Comparison of ENCODE assay signal across 15 cellular contexts in the genomic region with DNA sequence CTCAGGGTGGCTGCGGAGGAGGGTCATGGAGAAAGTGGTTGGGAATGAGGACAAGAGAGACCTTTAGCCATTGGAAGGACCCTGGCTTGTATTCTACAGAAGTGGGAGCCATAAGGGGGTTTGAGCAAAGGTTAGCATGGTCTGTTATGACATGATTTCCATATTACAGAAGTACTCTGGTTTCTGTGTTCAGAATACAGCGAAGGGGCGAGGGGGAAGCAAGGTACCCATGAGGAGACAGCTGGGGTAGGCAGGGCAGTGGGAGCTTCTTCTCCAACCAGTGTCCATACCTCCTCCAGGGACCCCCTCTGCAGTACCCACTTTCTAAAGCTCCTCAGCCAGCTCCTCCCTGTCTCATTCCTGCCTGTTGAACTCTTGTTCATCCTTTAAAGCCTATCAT. TPM values are rescaled to one million over a fixed set of nuclear protein-coding genes. Genes with fewer than 3 reads are reported as not detected.
DNase-seq lines count a peak whose midpoint lies in the region; ATAC-seq and TF ChIP-seq lines count a peak whose summit lies in the region.
"Had no signal": no experiment of that assay in that cellular context is flagged by ENCODE, and none has a peak within 500 bp of the region (broad histone marks: within the 10 kb centered on the region; RNA-seq: fewer than 3 reads in every experiment).

No MANE protein-coding gene starts in this region.

- no peak for ATAC-seq in activated naive CD4-positive, alpha-beta T cell treated with anti-CD3 and anti-CD28 coated beads, Interleukin-2, amount 50 U/mL, for 72 hours
- ATAC-seq in natural killer cell, result no peak
- no peak for ATAC-seq in HG02970 (IDR thresholded peaks at IDR 0.05; ENCODE audit: low FRiP score, unreplicated experiment)
- ATAC-seq in HG02884 (IDR thresholded peaks at IDR 0.05; ENCODE audit: unreplicated experiment), result no peak
- ATAC-seq: A549, Panc1 had no signal

- H3K36me3 Mint-ChIP-seq in activated naive CD4-positive, alpha-beta T cell treated with anti-CD3 and anti-CD28 coated beads, Interleukin-2, amount 50 U/mL, for 72 hours, result peaks cover 11 to 13% of the 10 kb centered on the region in 2 donors
- no peaks in the 10 kb centered on the region for H3K36me3 Mint-ChIP-seq in natural killer cell

- DNase-seq in activated naive CD4-positive, alpha-beta T cell treated with anti-CD3 and anti-CD28 coated beads, Interleukin-2, amount 50 U/mL, for 72 hours (ENCODE audit: low spot score in 2 of 2), result no peak
- no peak for DNase-seq in activated naive CD4-positive, alpha-beta T cell (lab: John Stamatoyannopoulos, UW)
- DNase-seq in natural killer cell (no peak), NCI-H146 (lab: John Stamatoyannopoulos, UW) (no peak), T-helper 9 cell (no peak)
- DNase-seq: Karpas-422, MG63, NCI-H1092, NCI-H2227 treated with DMSO at 0.1 percent for 48 hours, NCI-H524 had no signal

- TF ChIP-seq CTCF in natural killer cell (IDR thresholded peaks at IDR 0.05), result no peak

- H3K27me3 Mint-ChIP-seq in natural killer cell (ENCODE audit: low read depth in 2 of 2), result peaks cover 0 to 5% of the 10 kb centered on the region in 2 donors

- H3K27ac ChIP-seq in angular gyrus (ENCODE audit: low read depth, low read length), result peak overlapping the region; percentile 44
- H3K27ac ChIP-seq: A549 had no signal

- peak overlapping the region; percentile 52 to 69 for H3K27ac Mint-ChIP-seq in activated naive CD4-positive, alpha-beta T cell treated with anti-CD3 and anti-CD28 coated beads, Interleukin-2, amount 50 U/mL, for 72 hours
- H3K27ac Mint-ChIP-seq in natural killer cell, result peak overlapping the region; percentile 76 to 83

- intact Hi-C loops in natural killer cell (cut with micrococcal nuclease), result no loop called here

- peaks cover 5 to 9% of the 10 kb centered on the region in 2 donors for H3K9me3 Mint-ChIP-seq in activated naive CD4-positive, alpha-beta T cell treated with anti-CD3 and anti-CD28 coated beads, Interleukin-2, amount 50 U/mL, for 72 hours
- no peaks in the 10 kb centered on the region for H3K9me3 Mint-ChIP-seq in natural killer cell

- H3K4me3 Mint-ChIP-seq in natural killer cell, result no peak overlapping the region

- peaks cover 32 to 37% of the 10 kb centered on the region in 2 donors for H3K4me1 Mint-ChIP-seq in natural killer cell

RNA-seq across cellular contexts. Expression of a gene that starts 21.9 kb away (rescaled TPM):
- under 1 TPM in 1 of 2 donors, not detected in 1; 0.27 TPM for total RNA-seq in activated naive CD4-positive, alpha-beta T cell treated with anti-CD3 and anti-CD28 coated beads, Interleukin-2, amount 50 U/mL, for 72 hours
- 1 to 10 TPM in 2 of 3 donors, under 1 TPM in 1; 0.52 to 3.3 (median 1.6) TPM for total RNA-seq in natural killer cell
